ENCODE assay signal across 15 cellular contexts in genomic region chr6:130034815-130035146, GRCh38. TPM values are rescaled to one million over a fixed set of nuclear protein-coding genes. Genes with fewer than 3 reads are reported as not detected.
DNase-seq lines count a peak whose midpoint lies in the region; ATAC-seq, FAIRE-seq and TF ChIP-seq lines count a peak whose summit lies in the region.
"Had no signal": no experiment of that assay in that cellular context is flagged by ENCODE, and none has a peak within 500 bp of the region (broad histone marks: within the 10 kb centered on the region; RNA-seq: fewer than 3 reads in every experiment).

No MANE protein-coding gene starts in this region.

- H3K4me2 ChIP-seq in mesendoderm (ENCODE audit: low read length): no peak overlapping the region

- CTCF ChIA-PET in CD4-positive, alpha-beta T cell (lab: Charles Lee): interaction anchor here (0.8 to 1.4 kb wide), 2 partner anchors 13 to 248 kb away, joined by 3 read pairs; no protein-coding TSS in a partner anchor

- no peak overlapping the region for H2BK15ac ChIP-seq in mesendoderm (replicated peaks; ENCODE audit: low read depth)

- H3K56ac ChIP-seq in mesendoderm (ENCODE audit: low read length): no peak overlapping the region

- ATAC-seq in CD4-positive, alpha-beta T cell (ENCODE audit: poor library complexity): no peak
- no peak for ATAC-seq in HG02642 (IDR thresholded peaks at IDR 0.05; ENCODE audit: poor library complexity, unreplicated experiment)

- WGBS in mesendoderm (ENCODE audit: extremely low coverage, insufficient coverage, low lambda C conversion rate): 100% methylated on average over 1 of the region's 7 CpGs

- peak; percentile 54 for FAIRE-seq in GM12891 (lab: Jason Lieb, UNC)

- H3K9ac ChIP-seq in mesendoderm (ENCODE audit: low read length): no peak overlapping the region

- no peak for TF ChIP-seq CTCF in CD4-positive, alpha-beta T cell (IDR thresholded peaks at IDR 0.05)
- no peak for TF ChIP-seq CTCF in mesothelial cell of epicardium (IDR thresholded peaks at IDR 0.05; ENCODE audit: unreplicated experiment)

- H3K79me1 ChIP-seq in mesendoderm (ENCODE audit: low read length): peaks cover 3% of the 10 kb centered on the region

- no peaks in the 10 kb centered on the region for H3K36me3 ChIP-seq in mesendoderm (ENCODE audit: control insufficient read depth, insufficient read depth, low read length)
- H3K36me3 ChIP-seq: cardiac muscle cell, left ventricle myocardium inferior, sigmoid colon had no signal

- H3K4me3 ChIP-seq in mesendoderm (ENCODE audit: low read length): no peak overlapping the region
- H3K4me3 ChIP-seq: cardiac muscle cell, left ventricle myocardium inferior, sigmoid colon had no signal

- no peak overlapping the region for H3K18ac ChIP-seq in mesendoderm (ENCODE audit: low read length)

- H3K4me1 Mint-ChIP-seq in CD4-positive, alpha-beta T cell (ENCODE audit: low read depth): peaks cover 62% of the 10 kb centered on the region
- H3K4me1 Mint-ChIP-seq in activated T-helper 1 cell treated with anti-CD3 and anti-CD28 coated beads, Interleukin-12 subunit alpha, Interleukin-12 subunit beta, Interleukin-2, Interleukin-4 antibody, amounts not matched to agents 30 ng/mL and 10 ng/mL and 1 ng/mL, durations not matched to agents 14 hours and 24 hours and 36 hours (ENCODE audit: low read depth): peaks cover 31% of the 10 kb centered on the region
- H3K4me1 Mint-ChIP-seq in mesothelial cell of epicardium: peaks cover 15% of the 10 kb centered on the region

- no peak overlapping the region for H4K5ac ChIP-seq in mesendoderm (ENCODE audit: low read length)

- H3K4me3 Mint-ChIP-seq in CD4-positive, alpha-beta T cell: peak overlapping the region; percentile 46
- H3K4me3 Mint-ChIP-seq in activated T-helper 1 cell treated with anti-CD3 and anti-CD28 coated beads, Interleukin-12 subunit alpha, Interleukin-12 subunit beta, Interleukin-2, Interleukin-4 antibody, amounts not matched to agents 30 ng/mL and 10 ng/mL and 1 ng/mL, durations not matched to agents 14 hours and 24 hours and 36 hours: peak overlapping the region; percentile 9
- H3K4me3 Mint-ChIP-seq in mesothelial cell of epicardium: no peak overlapping the region
- H3K4me3 Mint-ChIP-seq: H9 had no signal

- H3K27ac ChIP-seq in CD4-positive, alpha-beta T cell (ENCODE audit: low read depth, low read length): no peak overlapping the region
- H3K27ac ChIP-seq in mesendoderm (ENCODE audit: low read depth, low read length): no peak overlapping the region
- H3K27ac ChIP-seq: cardiac muscle cell, left ventricle myocardium inferior, sigmoid colon had no signal

- no peak overlapping the region for H2BK120ac ChIP-seq in mesendoderm (ENCODE audit: low read depth, low read length)

- POLR2A ChIA-PET in CD4-positive, alpha-beta T cell (lab: Charles Lee): no interaction called here

- no peaks in the 10 kb centered on the region for H3K4me1 ChIP-seq in mesendoderm (ENCODE audit: control insufficient read depth, low read depth, low read length)
- H3K4me1 ChIP-seq: left ventricle myocardium inferior, sigmoid colon had no signal

- no peak for DNase-seq in CD4-positive, alpha-beta T cell
- DNase-seq in GM12891 (ENCODE audit: insufficient read length, low spot score): no peak
- no peak for DNase-seq in activated T-helper 1 cell treated with anti-CD3 and anti-CD28 coated beads, Interleukin-12 subunit alpha, Interleukin-12 subunit beta, Interleukin-2, Interleukin-4 antibody, amounts not matched to agents 30 ng/mL and 10 ng/mL and 1 ng/mL, durations not matched to agents 14 hours and 24 hours and 36 hours (ENCODE audit: low spot score)
- no peak for DNase-seq in mesothelial cell of epicardium (ENCODE audit: low spot score in 2 of 2, unreplicated experiment in 2 of 2)
- DNase-seq in SIG-M5 treated with dmso at 0.1 percent for 504 hours (lab: John Stamatoyannopoulos, UW; ENCODE audit: unreplicated experiment): no peak
- no peak for DNase-seq in ecto neural progenitor cell (ENCODE audit: low spot score)
- no peak for DNase-seq in mesendoderm
- DNase-seq: Calu3; H9; left ventricle myocardium inferior; NCI-H2081; sigmoid colon; stimulated activated CD4-positive, alpha-beta T cell treated with anti-CD3 and anti-CD28 coated beads, Interleukin-2, amount 100 ng/mL, for 48 hours had no signal

- no peaks in the 10 kb centered on the region for H3K9me3 ChIP-seq in CD4-positive, alpha-beta T cell (ENCODE audit: control insufficient read depth, low read length)
- H3K9me3 ChIP-seq: left ventricle myocardium inferior, sigmoid colon had no signal

- H3K4ac ChIP-seq in mesendoderm (ENCODE audit: low read depth, low read length): no peak overlapping the region

- no peak overlapping the region for H2BK5ac ChIP-seq in mesendoderm (ENCODE audit: low read length)

- H3K27me3 Mint-ChIP-seq in CD4-positive, alpha-beta T cell: no peaks in the 10 kb centered on the region
- H3K27me3 Mint-ChIP-seq in activated T-helper 1 cell treated with anti-CD3 and anti-CD28 coated beads, Interleukin-12 subunit alpha, Interleukin-12 subunit beta, Interleukin-2, Interleukin-4 antibody, amounts not matched to agents 30 ng/mL and 10 ng/mL and 1 ng/mL, durations not matched to agents 14 hours and 24 hours and 36 hours (ENCODE audit: insufficient read depth): peaks cover 2% of the 10 kb centered on the region
- H3K27me3 Mint-ChIP-seq in mesothelial cell of epicardium (ENCODE audit: low read depth): no peaks in the 10 kb centered on the region

- no peak for TF ChIP-seq POLR2A in GM12891 (IDR thresholded peaks at IDR 0.05; ENCODE audit: low read depth, low read length)

- no peaks in the 10 kb centered on the region for H3K27me3 ChIP-seq in CD4-positive, alpha-beta T cell (ENCODE audit: control insufficient read depth, insufficient read depth, low read length)
- no peaks in the 10 kb centered on the region for H3K27me3 ChIP-seq in mesendoderm (ENCODE audit: insufficient read depth, low read length, poor library complexity)
- H3K27me3 ChIP-seq: cardiac muscle cell, sigmoid colon had no signal

- no peak overlapping the region for H4K8ac ChIP-seq in mesendoderm (ENCODE audit: low read depth, low read length)

- peaks cover 9% of the 10 kb centered on the region for H3K36me3 Mint-ChIP-seq in CD4-positive, alpha-beta T cell (ENCODE audit: low read depth)
- H3K36me3 Mint-ChIP-seq in activated T-helper 1 cell treated with anti-CD3 and anti-CD28 coated beads, Interleukin-12 subunit alpha, Interleukin-12 subunit beta, Interleukin-2, Interleukin-4 antibody, amounts not matched to agents 30 ng/mL and 10 ng/mL and 1 ng/mL, durations not matched to agents 14 hours and 24 hours and 36 hours (ENCODE audit: low read depth): peaks cover 16% of the 10 kb centered on the region
- peaks cover 14% of the 10 kb centered on the region for H3K36me3 Mint-ChIP-seq in mesothelial cell of epicardium

- peak overlapping the region; percentile 14 for H3K27ac Mint-ChIP-seq in CD4-positive, alpha-beta T cell
- H3K27ac Mint-ChIP-seq in activated T-helper 1 cell treated with anti-CD3 and anti-CD28 coated beads, Interleukin-12 subunit alpha, Interleukin-12 subunit beta, Interleukin-2, Interleukin-4 antibody, amounts not matched to agents 30 ng/mL and 10 ng/mL and 1 ng/mL, durations not matched to agents 14 hours and 24 hours and 36 hours: peak overlapping the region; percentile 64
- peak overlapping the region; percentile 39 for H3K27ac Mint-ChIP-seq in mesothelial cell of epicardium
- H3K27ac Mint-ChIP-seq: H9 had no signal

- intact Hi-C loops in CD4-positive, alpha-beta T cell (cut with DNase I, micrococcal nuclease): loop anchor here (5.0 to 10.0 kb wide), 2 partner anchors 100 to 808 kb away; no protein-coding TSS in a partner anchor
- intact Hi-C loops in activated T-helper 1 cell treated with anti-CD3 and anti-CD28 coated beads, Interleukin-12 subunit alpha, Interleukin-12 subunit beta, Interleukin-2, Interleukin-4 antibody, amounts not matched to agents 30 ng/mL and 10 ng/mL and 1 ng/mL, durations not matched to agents 14 hours and 24 hours and 36 hours (cut with micrococcal nuclease): loop anchor here (1.0 kb wide), 1 partner anchor 98 kb away; no protein-coding TSS in a partner anchor

- H3K9me3 Mint-ChIP-seq in CD4-positive, alpha-beta T cell: no peaks in the 10 kb centered on the region
- no peaks in the 10 kb centered on the region for H3K9me3 Mint-ChIP-seq in activated T-helper 1 cell treated with anti-CD3 and anti-CD28 coated beads, Interleukin-12 subunit alpha, Interleukin-12 subunit beta, Interleukin-2, Interleukin-4 antibody, amounts not matched to agents 30 ng/mL and 10 ng/mL and 1 ng/mL, durations not matched to agents 14 hours and 24 hours and 36 hours
- no peaks in the 10 kb centered on the region for H3K9me3 Mint-ChIP-seq in mesothelial cell of epicardium
- H3K9me3 Mint-ChIP-seq: H9 had no signal

- H2AK5ac ChIP-seq in mesendoderm (ENCODE audit: low read length): no peak overlapping the region

- H3K79me2 ChIP-seq in mesendoderm (ENCODE audit: control insufficient read depth, insufficient read depth, low read length): peaks cover 1% of the 10 kb centered on the region

- no peak overlapping the region for H3K23ac ChIP-seq in mesendoderm (ENCODE audit: low read length)

TF ChIP-seq in GM12891, 5 proteins besides CTCF, POLR2A, EP300 and RAD21:
- TF ChIP-seq SPI1 (IDR thresholded peaks at IDR 0.05; ENCODE audit: low read depth, low read length): no peak
- TF ChIP-seq POLR2AphosphoS5 (IDR thresholded peaks at IDR 0.05; ENCODE audit: low read depth, low read length): no peak
- no peak for TF ChIP-seq TAF1 (IDR thresholded peaks at IDR 0.05; ENCODE audit: low read depth, low read length)
- TF ChIP-seq POU2F2 (IDR thresholded peaks at IDR 0.05; ENCODE audit: low read depth, low read length): no peak
- no peak for TF ChIP-seq PAX5 (IDR thresholded peaks at IDR 0.05; ENCODE audit: insufficient read depth, low read length, severe bottlenecking)
TF ChIP-seq in GM12891: peak in this region for 0.

RNA-seq across cellular contexts. Expression of gene L3MBTL3, which starts 16.4 kb away (rescaled TPM):
- 10 to 100 TPM; 29.0 to 30.1 TPM for total RNA-seq in CD4-positive, alpha-beta T cell
- 4.6 TPM for polyA plus RNA-seq in GM12891 (2012; ENCODE audit: low read depth, missing spikeins)
- total RNA-seq in activated T-helper 1 cell treated with anti-CD3 and anti-CD28 coated beads, Interleukin-12 subunit alpha, Interleukin-12 subunit beta, Interleukin-2, Interleukin-4 antibody, amounts not matched to agents 30 ng/mL and 10 ng/mL and 1 ng/mL, durations not matched to agents 14 hours and 24 hours and 36 hours: 5.2 and 7.4 TPM in 2 replicates
- total RNA-seq in mesothelial cell of epicardium: 35.8 to 43.4 TPM (median 36.8 TPM) in 3 replicates
- polyA plus RNA-seq in mesendoderm (2013, experiment 1 of 2): 8.4 TPM
- 8.1 TPM for polyA plus RNA-seq in mesendoderm (2013, experiment 2 of 2)

Comparison
In these comparisons a context has a peak if more than half of its experiments do, and no peak if none do; other contexts are left out.
1. H3K27ac Mint-ChIP-seq: peak in every context shown above with its lines; median percentile 64 in activated T-helper 1 cell treated with anti-CD3 and anti-CD28 coated beads, Interleukin-12 subunit alpha, Interleukin-12 subunit beta, Interleukin-2, Interleukin-4 antibody, amounts not matched to agents 30 ng/mL and 10 ng/mL and 1 ng/mL, durations not matched to agents 14 hours and 24 hours and 36 hours; 39 in mesothelial cell of epicardium; 14 in CD4-positive, alpha-beta T cell.